ENCODE assay signal across 8 cellular contexts in genomic region chr6:6315660-6316059, GRCh38. TPM values are rescaled to one million over a fixed set of nuclear protein-coding genes. Genes with fewer than 3 reads are reported as not detected.
DNase-seq lines count a peak whose midpoint lies in the region; ATAC-seq and TF ChIP-seq lines count a peak whose summit lies in the region.

No MANE protein-coding gene starts in this region.

- no peaks in the 10 kb centered on the region for H3K4me1 ChIP-seq in Peyer's patch

- H3K27me3 ChIP-seq in Peyer's patch, result peaks cover 0 to 1% of the 10 kb centered on the region in 2 donors

- no peak for TF ChIP-seq POLR2A in Peyer's patch (IDR thresholded peaks at IDR 0.05)

- ATAC-seq in GM21390 (IDR thresholded peaks at IDR 0.05; ENCODE audit: unreplicated experiment) (no peak), HG03521 (IDR thresholded peaks at IDR 0.05; ENCODE audit: unreplicated experiment) (no peak)

- H3K9me3 ChIP-seq in Peyer's patch, result no peaks in the 10 kb centered on the region

- H3K4me3 ChIP-seq in HFF-Myc (replicated peaks; ENCODE audit: low read depth, low read length) (no peak overlapping the region), Peyer's patch (no peak overlapping the region)

- peak; percentile 74 for TF ChIP-seq CTCF in HFF-Myc (IDR thresholded peaks at IDR 0.05; ENCODE audit: low read depth, low read length, missing control alignments)
- TF ChIP-seq CTCF in Peyer's patch (IDR thresholded peaks at IDR 0.05), result peak; percentile 54 to 81 (median 74)

- DNase-seq in DMS53 (lab: John Stamatoyannopoulos, UW) (peak; percentile 76), HFF-Myc (ENCODE audit: extremely low read depth, low read depth) (peak; percentile 9), Peyer's patch (peak in 1 of 3 donors; percentile 71), dermis microvascular lymphatic vessel endothelial cell (ENCODE audit: low read depth in 2 of 2) (peak; percentile 28 to 52), midbrain (lab: John Stamatoyannopoulos, UW) (peak; percentile 54), NCI-H1436 (lab: John Stamatoyannopoulos, UW) (no peak)

- no peak overlapping the region for H3K27ac ChIP-seq in Peyer's patch

- no peaks in the 10 kb centered on the region for H3K36me3 ChIP-seq in Peyer's patch

RNA-seq across cellular contexts. Expression of gene F13A1, which starts 4.8 kb away (rescaled TPM):
- 10 to 100 TPM; 13.0 to 29.7 (median 25.5) TPM for total RNA-seq in Peyer's patch
- not detected in 2 replicates for total RNA-seq in dermis microvascular lymphatic vessel endothelial cell

Comparison
In these comparisons a context has a peak if more than half of its experiments do, and no peak if none do; other contexts are left out.
1. RNA of gene F13A1, which starts 4.8 kb away (total RNA-seq): 13.0 to 29.7 TPM in Peyer's patch; not detected in dermis microvascular lymphatic vessel endothelial cell; every median in the first group is over 10 times any median in the second.